Comparison of ENCODE assay signal across 8 cellular contexts in genomic region chr17:50426472-50426782, GRCh38. TPM values are rescaled to one million over a fixed set of nuclear protein-coding genes. Genes with fewer than 3 reads are reported as not detected.
A peak's percentile ranks its signal among the peaks of the same experiment; 100 is the strongest.
DNase-seq lines count a peak whose midpoint lies in the region; ATAC-seq and TF ChIP-seq lines count a peak whose summit lies in the region.

No MANE protein-coding gene starts in this region.

- intact Hi-C loops in Calu3 (cut with micrococcal nuclease; ENCODE audit: unreplicated experiment): loop anchor here (2.0 kb wide), 1 partner anchor 14 kb away; no protein-coding TSS in a partner anchor
- intact Hi-C loops in esophagus muscularis mucosa (cut with DNase I): no loop called here

- DNase-seq in Calu3 (no peak), esophagus muscularis mucosa (ENCODE audit: extremely low spot score) (no peak), osteoblast (ENCODE audit: insufficient read length, low spot score, missing footprints) (no peak), NOMO-1 treated with dmso at 0.1 percent for 144 hours (lab: John Stamatoyannopoulos, UW; ENCODE audit: unreplicated experiment) (no peak), hippocampal formation (lab: John Stamatoyannopoulos, UW) (no peak)

- H2AFZ ChIP-seq in OCI-LY1 (ENCODE audit: low read length) (no peak overlapping the region), osteoblast (ENCODE audit: low read length) (peak overlapping the region; percentile 21)

- peaks cover 46% of the 10 kb centered on the region for H3K36me3 Mint-ChIP-seq in Calu3 (ENCODE audit: insufficient read depth, unreplicated experiment)

- no peaks in the 10 kb centered on the region for H3F3A ChIP-seq in OCI-LY1 (ENCODE audit: insufficient read depth, low read length)

- no peaks in the 10 kb centered on the region for H4K20me1 ChIP-seq in OCI-LY1 (ENCODE audit: insufficient read depth, low read length)
- H4K20me1 ChIP-seq in osteoblast (ENCODE audit: insufficient read depth, low read length): peaks cover 9% of the 10 kb centered on the region

- no peak for TF ChIP-seq CTCF in Calu3 (IDR thresholded peaks at IDR 0.05; ENCODE audit: unreplicated experiment)
- TF ChIP-seq CTCF in OCI-LY1 (IDR thresholded peaks at IDR 0.05; ENCODE audit: low read length): no peak
- TF ChIP-seq CTCF in esophagus muscularis mucosa (IDR thresholded peaks at IDR 0.05): no peak
- TF ChIP-seq CTCF in osteoblast (IDR thresholded peaks at IDR 0.05; ENCODE audit: extremely low read depth, low read depth, low read length): no peak

- no peak overlapping the region for H3K27ac Mint-ChIP-seq in Calu3 (ENCODE audit: unreplicated experiment)

- 18% methylated on average over 2 of the region's 7 CpGs for whole genome bisulfite sequencing in esophagus muscularis mucosa

- H3K79me2 ChIP-seq in OCI-LY1 (ENCODE audit: insufficient read depth, low read length) (no peaks in the 10 kb centered on the region), osteoblast (ENCODE audit: insufficient read depth, low read length) (peaks cover 37% of the 10 kb centered on the region)

- no TSS peak for BruUV-seq in Calu3 (replicated peaks; lab: Mats Ljungman, UMichigan)

- H3K9me3 ChIP-seq in OCI-LY1 (ENCODE audit: low read length): no peaks in the 10 kb centered on the region
- H3K9me3 ChIP-seq in esophagus muscularis mucosa: no peaks in the 10 kb centered on the region
- H3K9me3 ChIP-seq in osteoblast (ENCODE audit: low read depth, low read length): no peaks in the 10 kb centered on the region

- CTCF ChIA-PET in Calu3 (lab: Charles Lee): interaction anchor here (0.5 to 2.2 kb wide), 8 partner anchors 14 to 64 kb away, joined by 3 to 20 read pairs (median 4); partner anchors contain the start of gene LRRC59

- H3K27me3 ChIP-seq in OCI-LY1 (ENCODE audit: insufficient read depth, low read length): no peaks in the 10 kb centered on the region
- no peaks in the 10 kb centered on the region for H3K27me3 ChIP-seq in esophagus muscularis mucosa
- H3K27me3 ChIP-seq in osteoblast (ENCODE audit: insufficient read depth, low read length): no peaks in the 10 kb centered on the region

- no peaks in the 10 kb centered on the region for H3K9me3 Mint-ChIP-seq in Calu3 (ENCODE audit: low read depth, unreplicated experiment)

- TF ChIP-seq EP300 in esophagus muscularis mucosa (IDR thresholded peaks at IDR 0.05): no peak

- TF ChIP-seq POLR2A in esophagus muscularis mucosa (IDR thresholded peaks at IDR 0.05; ENCODE audit: low read depth): no peak

- peaks cover 27% of the 10 kb centered on the region for H3K4me1 ChIP-seq in OCI-LY1 (ENCODE audit: insufficient read depth, low read length, severe bottlenecking)
- H3K4me1 ChIP-seq in esophagus muscularis mucosa: peaks cover 19 to 42% (median 33%) of the 10 kb centered on the region in 4 donors
- H3K4me1 ChIP-seq in osteoblast (ENCODE audit: insufficient read depth, low read length): peaks cover 44% of the 10 kb centered on the region

- H3K4me1 Mint-ChIP-seq in Calu3 (ENCODE audit: low read depth, unreplicated experiment): peaks cover 71% of the 10 kb centered on the region

- peak overlapping the region; percentile 60 for H3K4me3 ChIP-seq in OCI-LY1 (ENCODE audit: low read depth, low read length, poor library complexity, severe bottlenecking)
- H3K4me3 ChIP-seq in esophagus muscularis mucosa: peak overlapping the region; percentile 63 to 78 (median 70)
- H3K4me3 ChIP-seq in osteoblast (ENCODE audit: insufficient read depth, low read length): peak overlapping the region; percentile 77

- no peak for ATAC-seq in GM18519 (IDR thresholded peaks at IDR 0.05; ENCODE audit: low FRiP score, unreplicated experiment)
- ATAC-seq in GM18858 (IDR thresholded peaks at IDR 0.05; ENCODE audit: unreplicated experiment): no peak

- no peaks in the 10 kb centered on the region for H3K27me3 Mint-ChIP-seq in Calu3 (ENCODE audit: unreplicated experiment)

- peak overlapping the region; percentile 87 for H3K4me3 Mint-ChIP-seq in Calu3 (ENCODE audit: low read depth, unreplicated experiment)

- H3K27ac ChIP-seq in OCI-LY1 (ENCODE audit: low read depth, low read length, poor library complexity, severe bottlenecking) (peak overlapping the region; percentile 50), esophagus muscularis mucosa (replicated peaks in 1 of 4) (peak overlapping the region; percentile 78 to 87 (median 82)), osteoblast (ENCODE audit: low read depth, low read length) (peak overlapping the region; percentile 43)

- H3K4me2 ChIP-seq in OCI-LY1 (ENCODE audit: low read length) (peak overlapping the region; percentile 95), osteoblast (ENCODE audit: insufficient read depth, low read length) (peak overlapping the region; percentile 93)

- H3K9me2 ChIP-seq in OCI-LY1 (ENCODE audit: low read depth, low read length): no peaks in the 10 kb centered on the region

- H3K9ac ChIP-seq in OCI-LY1 (ENCODE audit: low read length): peak overlapping the region; percentile 64

- H3K36me3 ChIP-seq in OCI-LY1 (ENCODE audit: insufficient read depth, low read length): no peaks in the 10 kb centered on the region
- H3K36me3 ChIP-seq in esophagus muscularis mucosa: peaks cover 0 to 4% (median 0%) of the 10 kb centered on the region in 4 donors
- no peaks in the 10 kb centered on the region for H3K36me3 ChIP-seq in osteoblast (ENCODE audit: insufficient read depth, low read length)

RNA-seq across cellular contexts. Expression of gene ACSF2, which starts 0.4 kb away (rescaled TPM):
- total RNA-seq in Calu3 (2022) (148 and 156 TPM in 2 replicates), esophagus muscularis mucosa (1 to 10 TPM; 6.0 to 9.6 (median 8.1) TPM), osteoblast (60.1 and 63.0 TPM in 2 replicates)

RNA-seq across cellular contexts. Expression of gene LRRC59, which starts 29.1 kb away (rescaled TPM):
- total RNA-seq in Calu3 (2022) (205 and 212 TPM in 2 replicates), esophagus muscularis mucosa (10 to 100 TPM; 41.1 to 68.1 (median 62.1) TPM), osteoblast (121 and 125 TPM in 2 replicates)

RNA-seq across cellular contexts. Expression of gene CHAD, which starts 42.3 kb away (rescaled TPM):
- total RNA-seq in Calu3 (2022) (not detected in 2 replicates), esophagus muscularis mucosa (not detected), osteoblast (not detected in 2 replicates)

RNA-seq across cellular contexts. Expression of gene RSAD1, which starts 52.2 kb away (rescaled TPM):
- total RNA-seq in Calu3 (2022) (42.6 and 51.1 TPM in 2 replicates), esophagus muscularis mucosa (10 to 100 TPM; 12.9 to 24.6 (median 16.1) TPM), osteoblast (23.9 and 26.5 TPM in 2 replicates)

RNA-seq across cellular contexts. Expression of gene EME1, which starts 53.4 kb away (rescaled TPM):
- total RNA-seq in Calu3 (2022) (32.6 and 33.5 TPM in 2 replicates), esophagus muscularis mucosa (not detected), osteoblast (0.59 and 0.72 TPM in 2 replicates)
